31 cellular contexts compared by ENCODE assay signal in genomic region chr3:13688824-13689223, GRCh38.
"Had no signal": no experiment of that assay in that cellular context is flagged by ENCODE, and none has a peak within 500 bp of the region (broad histone marks: within the 10 kb centered on the region; RNA-seq: fewer than 3 reads in every experiment).

No MANE protein-coding gene starts in this region.

- H3K4me1 ChIP-seq: ascending aorta had no signal

- H3K9me3 ChIP-seq: ascending aorta had no signal

- DNase-seq: activated B cell treated with CpG ODN at 0.5 μM for 24 hours; activated CD4-positive, alpha-beta memory T cell treated with anti-CD3 and anti-CD28 coated beads, Interleukin-2, amount 10 ng/mL, durations not matched to agents 7 days and 5 days; activated CD4-positive, alpha-beta T cell treated with anti-CD3 and anti-CD28 coated beads for 1 hour; activated CD4-positive, alpha-beta T cell treated with anti-CD3 and anti-CD28 coated beads for 48 hours; activated CD8-positive, alpha-beta memory T cell treated with anti-CD3 and anti-CD28 coated beads for 24 hours; activated CD8-positive, alpha-beta memory T cell treated with anti-CD3 and anti-CD28 coated beads, Interleukin-2, amount 10 ng/mL, durations not matched to agents 7 days and 5 days; activated effector memory CD4-positive, alpha-beta T cell treated with anti-CD3 and anti-CD28 coated beads, Interleukin-2, amount 50 U/mL, for 16 hours; activated naive CD4-positive, alpha-beta T cell; activated naive CD4-positive, alpha-beta T cell treated with anti-CD3 and anti-CD28 coated beads, Interleukin-2, amount 50 U/mL, for 16 hours; activated naive CD8-positive, alpha-beta T cell treated with anti-CD3 and anti-CD28 coated beads for 36 hours; activated T-cell treated with anti-CD3 and anti-CD28 coated beads, Interleukin-2, amount 50 U/mL, for 1 hour; activated T-cell treated with anti-CD3 and anti-CD28 coated beads, Interleukin-2, amount 50 U/mL, for 72 hours; amniotic stem cell; cerebellar nuclear complex; Karpas-422; NCI-H1048; NCI-H1105 treated with DMSO at 0.1 percent for 48 hours; NCI-H1436; NCI-H1694; NCI-H1930; NCI-H2081 treated with DMSO at 0.1 percent for 48 hours; NK-92 treated with Interleukin-12 subunit alpha and Interleukin-12 subunit beta, amount 100 ng/mL, for 24 hours; PC-9; Right ventricle myocardium superior; SW 1271; T-helper 1 cell; T-helper 2 cell; T-helper 9 cell had no signal

- H2AFZ ChIP-seq: PC-9 had no signal

- H3K27ac ChIP-seq: ascending aorta, PC-9, VCaP had no signal

- ATAC-seq: activated CD8-positive, alpha-beta memory T cell treated with anti-CD3 and anti-CD28 coated beads, Interleukin-2, amount 10 ng/mL, durations not matched to agents 7 days and 5 days; activated T-cell treated with anti-CD3 and anti-CD28 coated beads, Interleukin-2, amount 50 U/mL, for 72 hours; activated T-helper 17 cell treated with anti-CD3 and anti-CD28 coated beads, Interleukin-2, amount 50 U/mL, for 72 hours had no signal

- H3K4me2 ChIP-seq: PC-9 had no signal

- H3K36me3 ChIP-seq: ascending aorta had no signal

- H3K27me3 ChIP-seq: ascending aorta had no signal

- H3K4me3 ChIP-seq: ascending aorta, PC-9 had no signal
